Comparison of ENCODE assay signal across 8 cellular contexts in genomic region chr16:74605746-74606520, GRCh38. TPM values are rescaled to one million over a fixed set of nuclear protein-coding genes. Genes with fewer than 3 reads are reported as not detected.
DNase-seq lines count a peak whose midpoint lies in the region; ATAC-seq, FAIRE-seq and TF ChIP-seq lines count a peak whose summit lies in the region.

No MANE protein-coding gene starts in this region.

- H3K4me3 ChIP-seq in fibroblast of the aortic adventitia (ENCODE audit: low read depth, low read length) (peak overlapping the region; percentile 92), parathyroid adenoma (ENCODE audit: low read depth, low read length) (peak overlapping the region; percentile 83)

- peak overlapping the region; percentile 98 for H3K4me3 Mint-ChIP-seq in T-helper 17 cell

- peaks cover 52% of the 10 kb centered on the region for H3K4me1 Mint-ChIP-seq in T-helper 17 cell

- H3K27ac Mint-ChIP-seq in T-helper 17 cell, result peak overlapping the region; percentile 95

- no peak for TF ChIP-seq CTCF in 22Rv1 (IDR thresholded peaks at IDR 0.05)
- no peak for TF ChIP-seq CTCF in fibroblast of the aortic adventitia (IDR thresholded peaks at IDR 0.05; ENCODE audit: insufficient read depth, low read length)
- no peak for TF ChIP-seq CTCF in parathyroid adenoma (IDR thresholded peaks at IDR 0.05)

- H3K4me2 ChIP-seq in parathyroid adenoma (ENCODE audit: low read length), result peak overlapping the region; percentile 75

- H3K36me3 ChIP-seq in parathyroid adenoma (ENCODE audit: control insufficient read depth, insufficient read depth, low read length), result no peaks in the 10 kb centered on the region

- peaks cover 39% of the 10 kb centered on the region for H3K79me2 ChIP-seq in parathyroid adenoma

- H3K27me3 ChIP-seq in parathyroid adenoma (ENCODE audit: control insufficient read depth, insufficient read depth, low read length), result no peaks in the 10 kb centered on the region

- peak overlapping the region; percentile 85 for H3K27ac ChIP-seq in 22Rv1
- peak overlapping the region; percentile 86 for H3K27ac ChIP-seq in parathyroid adenoma

- TF ChIP-seq POLR2A in GM12892 (IDR thresholded peaks at IDR 0.05; ENCODE audit: low read depth, low read length), result no peak

- H3K9ac ChIP-seq in parathyroid adenoma, result peak overlapping the region; percentile 71

- no peak for FAIRE-seq in GM12892 (lab: Jason Lieb, UNC)

- H3K9me3 ChIP-seq in T-helper 17 cell (ENCODE audit: control insufficient read depth, low read length, poor library complexity, severe bottlenecking), result no peaks in the 10 kb centered on the region
- no peaks in the 10 kb centered on the region for H3K9me3 ChIP-seq in parathyroid adenoma (ENCODE audit: control insufficient read depth, low read length)

- no peak for DNase-seq in T-helper 17 cell
- peak; percentile 23 for DNase-seq in fibroblast of the aortic adventitia (ENCODE audit: low read depth)
- DNase-seq in NCI-H1105 treated with DMSO at 0.1 percent for 48 hours (lab: John Stamatoyannopoulos, UW), result no peak
- no peak for DNase-seq in GM12892 (ENCODE audit: insufficient read length)
- no peak for DNase-seq in effector CD8-positive, alpha-beta T cell (lab: John Stamatoyannopoulos, UW)

- no peaks in the 10 kb centered on the region for H3K27me3 Mint-ChIP-seq in T-helper 17 cell

- peak overlapping the region; percentile 94 for H2AFZ ChIP-seq in parathyroid adenoma

- ATAC-seq in GM19395 (IDR thresholded peaks at IDR 0.05; ENCODE audit: unreplicated experiment) (peak; percentile 10), T-helper 17 cell (no peak)

- H3K4me1 ChIP-seq in parathyroid adenoma, result peaks cover 24% of the 10 kb centered on the region

- H3K36me3 Mint-ChIP-seq in T-helper 17 cell (ENCODE audit: low read depth), result no peaks in the 10 kb centered on the region

RNA-seq across cellular contexts. Expression of gene GLG1, which starts 1.0 kb away (rescaled TPM):
- total RNA-seq in T-helper 17 cell (100 to 1,000 TPM; 166 to 180 TPM), fibroblast of the aortic adventitia (ENCODE audit: low replicate concordance) (119 and 188 TPM in 2 replicates)
- polyA plus RNA-seq in GM12892 (2012; ENCODE audit: missing spikeins), result 25.5 TPM
